ENCODE assay signal across 8 cellular contexts in the genomic region with DNA sequence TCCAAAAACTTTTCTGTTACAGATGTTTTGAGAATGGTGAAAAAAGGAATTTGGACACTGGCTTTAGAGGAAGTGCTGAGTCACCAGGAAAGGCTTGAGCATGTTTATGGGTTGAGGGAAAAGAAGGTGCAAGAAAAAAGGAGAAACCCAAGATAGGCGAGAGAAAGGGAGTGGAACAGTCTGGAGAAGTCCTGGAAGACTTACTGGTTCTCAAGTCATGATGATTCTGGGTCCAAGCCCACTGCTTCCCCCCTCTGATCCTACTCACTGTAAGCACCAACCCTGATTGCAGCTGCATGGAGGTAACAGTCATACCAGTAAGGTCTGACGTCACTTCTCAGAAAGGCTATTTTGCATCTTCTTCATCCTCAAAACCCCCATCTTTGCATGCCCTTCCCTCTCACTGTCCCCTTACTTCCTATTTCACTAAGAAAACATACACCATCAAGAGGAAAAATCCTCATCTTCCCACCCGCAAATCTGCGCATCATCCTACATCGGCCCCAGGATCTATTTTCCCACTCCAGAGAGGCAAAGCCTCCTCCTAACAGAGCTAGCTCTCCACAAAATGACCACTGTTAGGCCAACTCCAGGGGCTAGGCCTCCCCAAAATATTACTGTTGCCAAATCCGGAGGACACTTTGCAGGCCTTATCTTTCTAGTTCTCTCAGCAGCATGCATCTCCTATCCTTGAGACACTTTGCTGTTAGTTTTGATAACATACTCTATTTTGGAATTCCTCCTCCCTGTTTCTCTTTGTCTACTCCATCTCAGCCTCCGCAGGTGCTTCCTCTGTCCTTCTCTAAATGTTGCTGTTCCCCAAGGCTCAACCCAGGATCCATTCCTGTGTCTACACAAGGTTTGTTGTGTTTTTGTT. TPM values are rescaled to one million over a fixed set of nuclear protein-coding genes. Genes with fewer than 3 reads are reported as not detected.
DNase-seq lines count a peak whose midpoint lies in the region; ATAC-seq and TF ChIP-seq lines count a peak whose summit lies in the region.

No MANE protein-coding gene starts in this region.

- H3K4me1 Mint-ChIP-seq in activated T-cell treated with anti-CD3 and anti-CD28 coated beads, Interleukin-2, amount 50 U/mL, for 4 hours (ENCODE audit: low read depth) = peaks cover 46% of the 10 kb centered on the region
- H3K4me1 Mint-ChIP-seq in CD8-positive, alpha-beta memory T cell = peaks cover 25 to 39% (median 32%) of the 10 kb centered on the region in 3 donors

- no peaks in the 10 kb centered on the region for H3K9me3 Mint-ChIP-seq in activated T-cell treated with anti-CD3 and anti-CD28 coated beads, Interleukin-2, amount 50 U/mL, for 4 hours
- no peaks in the 10 kb centered on the region for H3K9me3 Mint-ChIP-seq in CD8-positive, alpha-beta memory T cell

- H3K4me3 Mint-ChIP-seq in activated T-cell treated with anti-CD3 and anti-CD28 coated beads, Interleukin-2, amount 50 U/mL, for 4 hours = peak overlapping the region; percentile 1
- H3K4me3 Mint-ChIP-seq in CD8-positive, alpha-beta memory T cell = peak overlapping the region in 2 of 7 donors; percentile 5 to 41

- no peaks in the 10 kb centered on the region for H3K9me3 ChIP-seq in CD8-positive, alpha-beta memory T cell (ENCODE audit: low read length)

- no peaks in the 10 kb centered on the region for H3K27me3 Mint-ChIP-seq in activated T-cell treated with anti-CD3 and anti-CD28 coated beads, Interleukin-2, amount 50 U/mL, for 4 hours (ENCODE audit: low read depth)
- peaks cover 0 to 1% of the 10 kb centered on the region in 2 donors for H3K27me3 Mint-ChIP-seq in CD8-positive, alpha-beta memory T cell

- CTCF ChIA-PET in CD8-positive, alpha-beta memory T cell (lab: Charles Lee) = no interaction called here

- peak; percentile 57 for TF ChIP-seq POLR2A in Raji (IDR thresholded peaks at IDR 0.05; ENCODE audit: insufficient read depth, low read depth, low read length)

- H3K36me3 Mint-ChIP-seq in activated T-cell treated with anti-CD3 and anti-CD28 coated beads, Interleukin-2, amount 50 U/mL, for 4 hours (ENCODE audit: insufficient read depth) = peaks cover 4% of the 10 kb centered on the region
- H3K36me3 Mint-ChIP-seq in CD8-positive, alpha-beta memory T cell = peaks cover 0 to 16% (median 4%) of the 10 kb centered on the region in 3 donors

- H3K27ac Mint-ChIP-seq in CD8-positive, alpha-beta memory T cell = peak overlapping the region in 4 of 8 donors; percentile 37 to 52 (median 42)

- ATAC-seq in activated T-cell treated with anti-CD3 and anti-CD28 coated beads, Interleukin-2, amount 50 U/mL, for 4 hours = peak in 1 of 2 donors; percentile 4
- peak; percentile 32 for ATAC-seq in HG02642 (IDR thresholded peaks at IDR 0.05; ENCODE audit: poor library complexity, unreplicated experiment)

- H3K27me3 ChIP-seq in CD8-positive, alpha-beta memory T cell (ENCODE audit: insufficient read depth, low read length, poor library complexity, severe bottlenecking) = no peaks in the 10 kb centered on the region

- no peak for DNase-seq in activated T-cell treated with anti-CD3 and anti-CD28 coated beads, Interleukin-2, amount 50 U/mL, for 4 hours
- no peak for DNase-seq in activated T-cell treated with anti-CD3 and anti-CD28 coated beads, Interleukin-2, amount 50 U/mL, for 48 hours
- peak; percentile 45 for DNase-seq in stimulated activated CD8-positive, alpha-beta memory T cell treated with anti-CD3 and anti-CD28 coated beads, Interleukin-4, amount 100 ng/mL, for 48 hours
- no peak for DNase-seq in stimulated activated naive CD4-positive, alpha-beta T cell (lab: John Stamatoyannopoulos, UW)
- no peak for DNase-seq in anterior cingulate cortex (lab: John Stamatoyannopoulos, UW)
- no peak for DNase-seq in CD8-positive, alpha-beta memory T cell

- peaks cover 19% of the 10 kb centered on the region for H3K4me1 ChIP-seq in CD8-positive, alpha-beta memory T cell (ENCODE audit: insufficient read depth, low read length)

- no peak overlapping the region for H3K27ac ChIP-seq in CD8-positive, alpha-beta memory T cell (ENCODE audit: low read depth, low read length)

- POLR2A ChIA-PET in CD8-positive, alpha-beta memory T cell (lab: Charles Lee) = no interaction called here

- H3K4me3 ChIP-seq in CD8-positive, alpha-beta memory T cell (ENCODE audit: low read length) = no peak overlapping the region

- H3K36me3 ChIP-seq in CD8-positive, alpha-beta memory T cell (ENCODE audit: insufficient read depth, low read length) = no peaks in the 10 kb centered on the region

RNA-seq across cellular contexts. Expression of a gene that starts 3.2 kb away (rescaled TPM):
- total RNA-seq in activated T-cell treated with anti-CD3 and anti-CD28 coated beads, Interleukin-2, amount 50 U/mL, for 4 hours = 100 to 1,000 TPM; 186 to 209 (median 188) TPM
- 100 to 1,000 TPM; 144 to 165 TPM for total RNA-seq in CD8-positive, alpha-beta memory T cell
- 10.5 TPM for polyA plus RNA-seq in CD8-positive, alpha-beta memory T cell
